In the genomic region with DNA sequence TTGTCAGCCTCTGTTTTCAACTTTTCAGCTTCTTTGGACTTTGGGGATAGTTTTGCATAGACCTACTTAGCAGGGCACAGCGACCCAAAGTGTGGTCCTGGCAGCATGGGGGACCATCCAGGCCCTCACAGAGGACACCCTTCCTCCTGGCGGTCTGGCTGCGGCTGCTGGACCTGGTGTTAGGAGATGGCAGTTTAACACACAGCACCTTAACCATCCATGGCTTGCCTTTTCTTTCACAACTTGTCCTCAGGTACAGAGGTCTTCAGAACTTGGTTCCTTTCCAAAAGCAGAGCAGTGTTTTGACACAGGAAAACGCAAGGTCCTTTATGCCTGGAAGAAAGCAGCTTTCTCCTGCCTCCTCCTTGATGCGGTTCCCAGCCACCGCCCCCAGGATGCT, we compare ENCODE assay signal across 14 cellular contexts.
DNase-seq lines count a peak whose midpoint lies in the region; ATAC-seq, FAIRE-seq and TF ChIP-seq lines count a peak whose summit lies in the region.
"Had no signal": no experiment of that assay in that cellular context is flagged by ENCODE, and none has a peak within 500 bp of the region (broad histone marks: within the 10 kb centered on the region; RNA-seq: fewer than 3 reads in every experiment).

No MANE protein-coding gene starts in this region.

- TF ChIP-seq CTCF in HepG2 (CRISPR knock-in tag; IDR thresholded peaks at IDR 0.05) (no peak), sigmoid colon (IDR thresholded peaks at IDR 0.05) (no peak), GM10266 (IDR thresholded peaks at IDR 0.05; ENCODE audit: control insufficient read depth, insufficient read depth, low read depth, missing control alignments) (no peak)

- no peak for FAIRE-seq in HepG2 (lab: Jason Lieb, UNC)

- H3K4me1 ChIP-seq in HepG2 (ENCODE audit: insufficient read depth, low read length) (peaks cover 38% of the 10 kb centered on the region), sigmoid colon (peaks cover 0 to 65% (median 57%) of the 10 kb centered on the region in 4 donors), aorta (ENCODE audit: control insufficient read depth in 1 of 2, insufficient read depth in 2 of 2, low read length in 2 of 2) (no peaks in the 10 kb centered on the region)

- DNase-seq in activated CD4-positive, alpha-beta T cell treated with anti-CD3 and anti-CD28 coated beads, Interleukin-2, amount 10 ng/mL, durations not matched to agents 7 days and 5 days, result no peak
- no peak for DNase-seq in activated CD4-positive, alpha-beta T cell treated with anti-CD3 and anti-CD28 coated beads, Interleukin-2, amount 10 ng/mL, durations not matched to agents 24 days and 14 days
- DNase-seq in HepG2 (ENCODE audit: low spot score) (no peak), sigmoid colon (no peak), aorta (no peak), GM10266 (ENCODE audit: extremely low spot score) (no peak), NCI-H526 (lab: John Stamatoyannopoulos, UW) (no peak), activated T-cell treated with anti-CD3 and anti-CD28 coated beads for 4 hours (no peak)
- DNase-seq: 8988T, H7, KG1, NCI-H1092 treated with DMSO at 0.1 percent for 48 hours, NCI-H1694 treated with DMSO at 0.1 percent for 48 hours had no signal

- H3K79me2 ChIP-seq in HepG2 (ENCODE audit: insufficient read depth, low read length), result no peaks in the 10 kb centered on the region

- BruUV-seq in HepG2 (replicated peaks; lab: Mats Ljungman, UMichigan), result no TSS peak

- H3K27ac Mint-ChIP-seq in activated CD4-positive, alpha-beta T cell treated with anti-CD3 and anti-CD28 coated beads, Interleukin-2, amount 10 ng/mL, durations not matched to agents 7 days and 5 days, result peak overlapping the region; percentile 25
- H3K27ac Mint-ChIP-seq in activated CD4-positive, alpha-beta T cell treated with anti-CD3 and anti-CD28 coated beads, Interleukin-2, amount 10 ng/mL, durations not matched to agents 24 days and 14 days, result no peak overlapping the region

- no peak overlapping the region for H2AFZ ChIP-seq in HepG2 (ENCODE audit: low read length)

- TF ChIP-seq POLR2A in HepG2 (IDR thresholded peaks at IDR 0.05; ENCODE audit: insufficient read depth in 1 of 2, low read depth in 2 of 2, low read length in 2 of 2) (no peak), sigmoid colon (IDR thresholded peaks at IDR 0.05) (no peak)

- H3K36me3 Mint-ChIP-seq in activated CD4-positive, alpha-beta T cell treated with anti-CD3 and anti-CD28 coated beads, Interleukin-2, amount 10 ng/mL, durations not matched to agents 7 days and 5 days (ENCODE audit: low read depth), result peaks cover 32% of the 10 kb centered on the region
- peaks cover 3% of the 10 kb centered on the region for H3K36me3 Mint-ChIP-seq in activated CD4-positive, alpha-beta T cell treated with anti-CD3 and anti-CD28 coated beads, Interleukin-2, amount 10 ng/mL, durations not matched to agents 24 days and 14 days (ENCODE audit: low read depth)

- TF ChIP-seq RAD21 in HepG2 (CRISPR knock-in tag; IDR thresholded peaks at IDR 0.05), result no peak

- H3K4me3 ChIP-seq in HepG2 (replicated peaks in 1 of 3; ENCODE audit: insufficient read depth in 1 of 3, low read depth in 2 of 3, low read length in 3 of 3) (no peak overlapping the region), sigmoid colon (no peak overlapping the region), aorta (ENCODE audit: low read length in 2 of 2) (no peak overlapping the region)
- H3K4me3 ChIP-seq: BLaER1 treated with 17β-estradiol and CSF1 and Interleukin-3, amounts not matched to agents 10 nM and 100 nM had no signal

- no peaks in the 10 kb centered on the region for H3K27me3 Mint-ChIP-seq in activated CD4-positive, alpha-beta T cell treated with anti-CD3 and anti-CD28 coated beads, Interleukin-2, amount 10 ng/mL, durations not matched to agents 7 days and 5 days
- H3K27me3 Mint-ChIP-seq in activated CD4-positive, alpha-beta T cell treated with anti-CD3 and anti-CD28 coated beads, Interleukin-2, amount 10 ng/mL, durations not matched to agents 24 days and 14 days, result no peaks in the 10 kb centered on the region

- H3K27ac ChIP-seq in HepG2 (ENCODE audit: extremely low read length, insufficient read depth, low read length) (no peak overlapping the region), sigmoid colon (peak overlapping the region; percentile 54 to 83 (median 70)), aorta (ENCODE audit: low read depth in 1 of 2, low read length in 2 of 2) (no peak overlapping the region)
- H3K27ac ChIP-seq: BLaER1 treated with 17β-estradiol and CSF1 and Interleukin-3, amounts not matched to agents 10 nM and 100 nM had no signal

- in situ Hi-C loops in HepG2 (cut with HindIII; ENCODE audit: extremely low pct_ligation_motif_present, low pct_unique_long_range_greater_than_20kb), result no loop called here

- CTCF ChIA-PET in activated CD4-positive, alpha-beta T cell treated with anti-CD3 and anti-CD28 coated beads, Interleukin-2, amount 10 ng/mL, durations not matched to agents 7 days and 5 days (lab: Charles Lee), result interaction anchor here (0.6 to 3.0 kb wide), 5 partner anchors 7 to 46 kb away, joined by 3 to 8 read pairs (median 5); no protein-coding TSS in a partner anchor
- CTCF ChIA-PET in HepG2 (lab: Yijun Ruan, JAX; ENCODE audit: low intra/inter-chr PET ratio, low total read pairs), result no interaction called here

- H4K20me1 ChIP-seq in HepG2 (ENCODE audit: insufficient read depth, low read length), result no peaks in the 10 kb centered on the region
- H4K20me1 ChIP-seq: BLaER1 treated with 17β-estradiol and CSF1 and Interleukin-3, amounts not matched to agents 10 nM and 100 nM had no signal

- WGBS in HepG2 (ENCODE audit: low lambda C conversion rate), result 18% methylated on average over 6 of the region's 6 CpGs
- 84 to 93% methylated on average over 6 of the region's 6 CpGs for WGBS in sigmoid colon, 2 donors
- 96 to 98% methylated on average over 6 of the region's 6 CpGs for WGBS in aorta, 2 donors

- no peak overlapping the region for H3K4me3 Mint-ChIP-seq in activated CD4-positive, alpha-beta T cell treated with anti-CD3 and anti-CD28 coated beads, Interleukin-2, amount 10 ng/mL, durations not matched to agents 7 days and 5 days
- H3K4me3 Mint-ChIP-seq in activated CD4-positive, alpha-beta T cell treated with anti-CD3 and anti-CD28 coated beads, Interleukin-2, amount 10 ng/mL, durations not matched to agents 24 days and 14 days, result no peak overlapping the region

- no peaks in the 10 kb centered on the region for H3K9me3 ChIP-seq in HepG2 (ENCODE audit: low read length)
- no peaks in the 10 kb centered on the region for H3K9me3 ChIP-seq in sigmoid colon
- H3K9me3 ChIP-seq in aorta (ENCODE audit: control insufficient read depth, low read length), result no peaks in the 10 kb centered on the region

- no peak overlapping the region for H3K9ac ChIP-seq in HepG2 (ENCODE audit: insufficient read depth, low read depth, low read length)
- H3K9ac ChIP-seq: BLaER1 treated with 17β-estradiol and CSF1 and Interleukin-3, amounts not matched to agents 10 nM and 100 nM had no signal

- no peak for TF ChIP-seq EP300 in HepG2 (IDR thresholded peaks at IDR 0.05; ENCODE audit: low read depth in 2 of 2, low read length in 2 of 2)
- no peak for TF ChIP-seq EP300 in HepG2 (CRISPR knock-in tag; IDR thresholded peaks at IDR 0.05; ENCODE audit: borderline replicate concordance)
- TF ChIP-seq EP300 in sigmoid colon (IDR thresholded peaks at IDR 0.05), result no peak

- ATAC-seq in HepG2, result peak; percentile 57; the same call in 2 of the 3 replicates
- peak; percentile 24 for ATAC-seq in aorta (ENCODE audit: low FRiP score)

- H3K4me1 Mint-ChIP-seq in activated CD4-positive, alpha-beta T cell treated with anti-CD3 and anti-CD28 coated beads, Interleukin-2, amount 10 ng/mL, durations not matched to agents 7 days and 5 days, result peaks cover 76% of the 10 kb centered on the region
- peaks cover 47% of the 10 kb centered on the region for H3K4me1 Mint-ChIP-seq in activated CD4-positive, alpha-beta T cell treated with anti-CD3 and anti-CD28 coated beads, Interleukin-2, amount 10 ng/mL, durations not matched to agents 24 days and 14 days

- H3K36me3 ChIP-seq in HepG2 (replicated peaks in 1 of 2; ENCODE audit: control insufficient read depth in 1 of 2, insufficient read depth in 2 of 2, low read length in 2 of 2) (no peaks in the 10 kb centered on the region), sigmoid colon (no peaks in the 10 kb centered on the region), aorta (ENCODE audit: control insufficient read depth in 1 of 2, insufficient read depth in 2 of 2, low read length in 1 of 2) (no peaks in the 10 kb centered on the region)
- H3K36me3 ChIP-seq: BLaER1 treated with 17β-estradiol and CSF1 and Interleukin-3, amounts not matched to agents 10 nM and 100 nM had no signal

- H3K9me3 Mint-ChIP-seq in activated CD4-positive, alpha-beta T cell treated with anti-CD3 and anti-CD28 coated beads, Interleukin-2, amount 10 ng/mL, durations not matched to agents 7 days and 5 days, result peaks cover 20% of the 10 kb centered on the region
- H3K9me3 Mint-ChIP-seq in activated CD4-positive, alpha-beta T cell treated with anti-CD3 and anti-CD28 coated beads, Interleukin-2, amount 10 ng/mL, durations not matched to agents 24 days and 14 days, result peaks cover 4% of the 10 kb centered on the region

- POLR2A ChIA-PET in activated CD4-positive, alpha-beta T cell treated with anti-CD3 and anti-CD28 coated beads, Interleukin-2, amount 10 ng/mL, durations not matched to agents 7 days and 5 days (lab: Charles Lee), result no interaction called here
- POLR2A ChIA-PET in HepG2 (lab: Yijun Ruan, JAX), result no interaction called here

- intact Hi-C loops in activated CD4-positive, alpha-beta T cell treated with anti-CD3 and anti-CD28 coated beads, Interleukin-2, amount 10 ng/mL, durations not matched to agents 24 days and 14 days (cut with micrococcal nuclease), result no loop called here
- intact Hi-C loops in HepG2 (cut with micrococcal nuclease; ENCODE audit: unreplicated experiment), result no loop called here
- intact Hi-C loops in sigmoid colon (cut with DNase I), result loop anchor here (2.0 to 10.0 kb wide), 4 partner anchors 99 to 424 kb away; no protein-coding TSS in a partner anchor
- intact Hi-C loops in aorta (cut with DNase I), result no loop called here

- no peak overlapping the region for H3K4me2 ChIP-seq in HepG2 (ENCODE audit: low read depth, low read length)

- H3K27me3 ChIP-seq in HepG2 (ENCODE audit: control insufficient read depth in 1 of 2, insufficient read depth in 2 of 2, low read length in 2 of 2), result no peaks in the 10 kb centered on the region; a peak in 1 of 5 replicates
- H3K27me3 ChIP-seq in sigmoid colon, result no peaks in the 10 kb centered on the region
- H3K27me3 ChIP-seq in aorta (ENCODE audit: control insufficient read depth in 1 of 2, insufficient read depth in 2 of 2, low read length in 1 of 2), result no peaks in the 10 kb centered on the region
- H3K27me3 ChIP-seq: BLaER1 treated with 17β-estradiol and CSF1 and Interleukin-3, amounts not matched to agents 10 nM and 100 nM had no signal

TF ChIP-seq in HepG2, 621 proteins besides CTCF, POLR2A, EP300 and RAD21 (continues in another document):
- TF ChIP-seq ZNF768 (CRISPR knock-in tag; IDR thresholded peaks at IDR 0.05) (peak; percentile 31; the same call in 1 of the 2 replicates), ZNF549 (CRISPR knock-in tag; IDR thresholded peaks at IDR 0.05) (no peak), GATAD2A (CRISPR knock-in tag; IDR thresholded peaks at IDR 0.05) (peak; percentile 32; the same call in 1 of the 2 replicates), NFATC3 (CRISPR knock-in tag; IDR thresholded peaks at IDR 0.05) (no peak), CEBPB (IDR thresholded peaks at IDR 0.05; ENCODE audit: borderline replicate concordance, low read depth, low read length) (peak; percentile 55; the same call in 1 of the 2 replicates)

Comparison
In these comparisons a context has a peak if more than half of its experiments do, and no peak if none do; other contexts are left out.
1. H3K27ac ChIP-seq: peak in sigmoid colon (4 of 4); none in HepG2 (single experiment) and aorta (0 of 2).